Comparison of ENCODE assay signal across 8 cellular contexts in the genomic region with DNA sequence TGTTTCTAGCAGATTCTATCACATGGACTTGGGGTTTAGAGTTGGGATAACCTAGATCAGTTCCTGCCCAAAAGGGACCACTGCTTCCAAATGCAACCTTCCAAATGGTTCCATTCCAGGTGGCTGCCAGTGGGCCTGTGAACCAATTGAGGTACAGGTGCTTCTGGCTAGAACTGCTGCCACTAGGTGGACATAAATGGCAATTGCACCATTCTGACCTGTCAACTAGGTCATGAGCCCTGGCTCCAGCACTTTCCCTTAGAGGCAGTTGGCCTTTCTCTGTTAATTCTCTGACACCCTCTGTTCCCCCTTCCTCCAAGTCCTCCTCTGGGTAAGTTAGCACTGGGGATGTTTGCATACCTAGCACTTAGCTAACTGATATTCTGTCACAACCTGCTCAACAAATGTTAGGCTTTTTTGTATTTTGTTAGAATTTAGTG. TPM values are rescaled to one million over a fixed set of nuclear protein-coding genes. Genes with fewer than 3 reads are reported as not detected.
DNase-seq lines count a peak whose midpoint lies in the region; ATAC-seq, FAIRE-seq and TF ChIP-seq lines count a peak whose summit lies in the region.

No MANE protein-coding gene starts in this region.

- no peaks in the 10 kb centered on the region for H3K36me3 Mint-ChIP-seq in endothelial cell (ENCODE audit: low read depth, unreplicated experiment)

- intact Hi-C loops in pancreas (cut with DNase I), result no loop called here

- no peak for FAIRE-seq in pancreas (lab: Jason Lieb, UNC)

- no peaks in the 10 kb centered on the region for H3K27me3 ChIP-seq in pancreas

- no peaks in the 10 kb centered on the region for H3K36me3 ChIP-seq in pancreas

- no peak overlapping the region for H3K27ac ChIP-seq in pancreas

- H3K27me3 Mint-ChIP-seq in endothelial cell (ENCODE audit: unreplicated experiment), result no peaks in the 10 kb centered on the region

- peak; percentile 68 for ATAC-seq in HG02852 (IDR thresholded peaks at IDR 0.05; ENCODE audit: unreplicated experiment)
- peak; percentile 77 to 94 (median 92) for ATAC-seq in pancreas

- no peak overlapping the region for H3K4me3 Mint-ChIP-seq in endothelial cell (ENCODE audit: unreplicated experiment)

- no peaks in the 10 kb centered on the region for H3K9me3 ChIP-seq in pancreas

- no peaks in the 10 kb centered on the region for H3K4me1 ChIP-seq in pancreas

- H3K4me3 ChIP-seq in pancreas, result no peak overlapping the region

- no peaks in the 10 kb centered on the region for H3K9me3 Mint-ChIP-seq in endothelial cell (ENCODE audit: unreplicated experiment)

- peak; percentile 39 for DNase-seq in NCI-H2107 treated with DMSO at 0.1 percent for 48 hours (lab: John Stamatoyannopoulos, UW; ENCODE audit: unreplicated experiment)
- no peak for DNase-seq in NCI-H2107 (lab: John Stamatoyannopoulos, UW)
- peak; percentile 25 to 82 for DNase-seq in NCI-H526 (lab: John Stamatoyannopoulos, UW)
- DNase-seq in activated CD4-positive, alpha-beta T cell treated with anti-CD3 and anti-CD28 coated beads, Interleukin-2, amount 50 U/mL, for 24 hours (ENCODE audit: low read depth in 1 of 2, low spot score in 1 of 2), result peak; percentile 18 to 52
- DNase-seq in endothelial cell (ENCODE audit: low spot score), result peak; percentile 52
- DNase-seq in pancreas, result peak in 4 of 6 donors; percentile 27 to 56 (median 32)
- DNase-seq in superior temporal gyrus (ENCODE audit: extremely low spot score), result no peak

- no peaks in the 10 kb centered on the region for H3K4me1 Mint-ChIP-seq in endothelial cell (ENCODE audit: unreplicated experiment)

- TF ChIP-seq CTCF in endothelial cell (IDR thresholded peaks at IDR 0.05; ENCODE audit: unreplicated experiment), result peak; percentile 65
- peak in 3 of 4 donors; percentile 47 to 57 (median 56) for TF ChIP-seq CTCF in pancreas (IDR thresholded peaks at IDR 0.05)

- H3K27ac Mint-ChIP-seq in endothelial cell (ENCODE audit: unreplicated experiment), result no peak overlapping the region

RNA-seq across cellular contexts. Expression of gene HEMGN, which starts 16.6 kb away (rescaled TPM):
- total RNA-seq in endothelial cell (ENCODE audit: unreplicated experiment), result 0.44 TPM
- total RNA-seq in pancreas, result under 1 TPM in 1 of 6 donors, not detected in 5; 0.09 TPM
- not detected for polyA plus RNA-seq in pancreas

RNA-seq across cellular contexts. Expression of gene ANP32B, which starts 28.6 kb away (rescaled TPM):
- total RNA-seq in endothelial cell (ENCODE audit: unreplicated experiment) (108 TPM), pancreas (10 to 100 TPM; 48.8 to 89.3 (median 65.3) TPM)
- 10 to 100 TPM; 72.3 to 73.4 TPM for polyA plus RNA-seq in pancreas

RNA-seq across cellular contexts. Expression of gene TRMO, which starts 32.3 kb away (rescaled TPM):
- 6.8 TPM for total RNA-seq in endothelial cell (ENCODE audit: unreplicated experiment)
- 1 to 10 TPM; 5.2 to 8.7 (median 6.5) TPM for total RNA-seq in pancreas
- polyA plus RNA-seq in pancreas, result 1 to 10 TPM; 5.1 to 9.4 TPM

Comparison
In these comparisons a context has a peak if more than half of its experiments do, and no peak if none do; other contexts are left out.
1. DNase-seq: peak in NCI-H2107 treated with DMSO at 0.1 percent for 48 hours (single experiment), NCI-H526 (2 of 2), activated CD4-positive, alpha-beta T cell treated with anti-CD3 and anti-CD28 coated beads, Interleukin-2, amount 50 U/mL, for 24 hours (2 of 2), endothelial cell (single experiment) and pancreas (4 of 6); none in NCI-H2107 (single experiment) and superior temporal gyrus (single experiment).